12 cellular contexts compared by ENCODE assay signal in the genomic region with DNA sequence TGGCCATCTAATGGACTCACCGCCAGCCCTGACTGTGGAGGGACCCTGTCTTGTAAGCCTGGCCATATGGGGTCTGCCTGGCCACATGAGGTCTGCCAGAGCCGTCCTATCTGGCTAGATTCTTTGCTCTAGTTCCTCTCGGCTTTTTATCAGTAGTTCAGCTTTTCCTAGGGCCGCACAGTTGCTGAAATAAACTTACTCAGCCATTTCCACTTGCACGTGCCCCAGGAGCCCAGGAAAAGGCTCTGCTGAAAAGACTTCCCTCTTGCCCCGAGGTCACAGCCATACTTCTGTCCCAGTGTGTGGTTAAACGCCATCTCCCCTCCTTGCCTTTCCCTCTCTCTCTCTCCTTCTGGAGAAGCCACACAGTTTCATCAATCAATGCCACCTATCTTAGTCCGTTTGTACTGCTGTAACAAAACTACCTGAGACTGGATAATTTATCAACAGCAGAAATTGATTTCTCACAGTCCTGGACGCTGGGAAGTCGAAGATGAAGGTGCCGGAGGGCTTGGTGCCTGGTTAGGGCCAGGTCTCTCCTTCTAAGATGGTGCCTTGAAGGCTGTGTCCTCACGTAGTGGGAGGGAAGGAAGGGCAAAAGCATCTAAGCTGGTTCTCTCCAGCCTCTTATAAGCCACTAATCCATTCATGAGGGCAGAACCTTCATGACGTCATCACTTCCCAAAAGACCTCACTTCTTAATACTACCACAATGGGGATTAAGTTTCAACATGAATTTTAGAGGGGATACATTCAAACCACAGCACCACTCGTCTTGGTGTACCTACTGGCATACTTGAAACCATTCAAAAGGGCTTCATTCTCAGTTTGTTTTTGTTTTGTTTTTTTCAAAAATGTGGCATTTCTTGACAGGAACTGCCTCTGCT. TPM values are rescaled to one million over a fixed set of nuclear protein-coding genes. Genes with fewer than 3 reads are reported as not detected.
A peak's percentile ranks its signal among the peaks of the same experiment; 100 is the strongest.
DNase-seq lines count a peak whose midpoint lies in the region; ATAC-seq and TF ChIP-seq lines count a peak whose summit lies in the region.
"Had no signal": no experiment of that assay in that cellular context is flagged by ENCODE, and none has a peak within 500 bp of the region (broad histone marks: within the 10 kb centered on the region; RNA-seq: fewer than 3 reads in every experiment).

No MANE protein-coding gene starts in this region.

- peaks cover 5% of the 10 kb centered on the region for H3K36me3 Mint-ChIP-seq in activated CD4-positive, alpha-beta memory T cell treated with anti-CD3 and anti-CD28 coated beads for 36 hours
- H3K36me3 Mint-ChIP-seq: IgD-negative memory B cell had no signal

- no peaks in the 10 kb centered on the region for H3K79me2 ChIP-seq in HCT116 (ENCODE audit: insufficient read depth, low read length)

- peaks cover 5% of the 10 kb centered on the region for H3K9me3 Mint-ChIP-seq in activated CD4-positive, alpha-beta memory T cell treated with anti-CD3 and anti-CD28 coated beads for 36 hours
- H3K9me3 Mint-ChIP-seq: IgD-negative memory B cell had no signal

- H4K20me1 ChIP-seq in BLaER1 treated with 17β-estradiol and CSF1 and Interleukin-3, amounts not matched to agents 10 nM and 100 nM: no peaks in the 10 kb centered on the region
- H4K20me1 ChIP-seq in HCT116 (ENCODE audit: insufficient read depth): no peaks in the 10 kb centered on the region

- H3K27ac Mint-ChIP-seq in activated CD4-positive, alpha-beta memory T cell treated with anti-CD3 and anti-CD28 coated beads for 36 hours: peak overlapping the region; percentile 91

- RAD21 ChIA-PET in HCT116 (lab: Charles Lee; ENCODE audit: low non-redundant PET in 1 of 2, low total read pairs in 2 of 2, uncharacterized antibody in 2 of 2, unreplicated experiment in 2 of 2): no interaction called here

- peaks cover 8 to 35% (median 26%) of the 10 kb centered on the region in 10 experiments; a peak in 16 of 20 replicates for H3K4me1 ChIP-seq in BLaER1 treated with 17β-estradiol and CSF1 and Interleukin-3, amounts not matched to agents 10 nM and 100 nM
- H3K4me1 ChIP-seq in HCT116 (ENCODE audit: control insufficient read depth in 1 of 2, insufficient read depth in 2 of 2, low read length in 2 of 2) (no peaks in the 10 kb centered on the region), right lobe of liver (peaks cover 0 to 6% (median 0%) of the 10 kb centered on the region in 4 donors)

- intact Hi-C loops in HCT116 (cut with micrococcal nuclease) (no loop called here), right lobe of liver (cut with DNase I) (no loop called here)
- intact Hi-C loops in activated CD4-positive, alpha-beta memory T cell treated with anti-CD3 and anti-CD28 coated beads for 36 hours (cut with micrococcal nuclease): no loop called here

- ATAC-seq in HCT116 (no peak), right lobe of liver (peak; percentile 31 to 59 (median 52)), HG02588 (IDR thresholded peaks at IDR 0.05; ENCODE audit: unreplicated experiment) (no peak), GM21717 (IDR thresholded peaks at IDR 0.05; ENCODE audit: unreplicated experiment) (no peak)

- peak overlapping the region in 3 of 11 experiments; percentile 12 to 25 (median 20); a peak in 2 of 22 replicates for H3K27ac ChIP-seq in BLaER1 treated with 17β-estradiol and CSF1 and Interleukin-3, amounts not matched to agents 10 nM and 100 nM
- H3K27ac ChIP-seq in HCT116 (ENCODE audit: low read depth, low read length): no peak overlapping the region
- H3K27ac ChIP-seq in right lobe of liver: peak overlapping the region in 1 of 3 donors; percentile 2

- H3K9me2 ChIP-seq in HCT116 (ENCODE audit: insufficient read depth): no peaks in the 10 kb centered on the region

- peaks cover 0 to 18% (median 10%) of the 10 kb centered on the region in 11 experiments; a peak in 19 of 22 replicates for H3K9me3 ChIP-seq in BLaER1 treated with 17β-estradiol and CSF1 and Interleukin-3, amounts not matched to agents 10 nM and 100 nM (replicated peaks in 1 of 11)
- H3K9me3 ChIP-seq in HCT116 (ENCODE audit: control insufficient read depth in 1 of 2, insufficient read depth in 1 of 2, low read depth in 1 of 2, low read length in 2 of 2) (no peaks in the 10 kb centered on the region), right lobe of liver (no peaks in the 10 kb centered on the region)

- no peak for TF ChIP-seq RAD21 in HCT116 (IDR thresholded peaks at IDR 0.05; ENCODE audit: low read depth)

- no peak for DNase-seq in HCT116 (ENCODE audit: low read depth, low spot score)
- no peak for DNase-seq in activated CD4-positive, alpha-beta memory T cell treated with anti-CD3 and anti-CD28 coated beads for 36 hours
- DNase-seq in right lobe of liver: peak in 1 of 3 donors; percentile 21
- no peak for DNase-seq in SK-N-DZ (ENCODE audit: low spot score)
- no peak for DNase-seq in effector CD4-positive, alpha-beta T cell
- DNase-seq: H7; NCI-H2029; stimulated activated CD4-positive, alpha-beta T cell treated with anti-CD3 and anti-CD28 coated beads, Interleukin-12 subunit alpha, Interleukin-12 subunit beta, amount 100 ng/mL, for 4 hours had no signal

- no peak overlapping the region; a peak in 1 of 22 replicates for H3K9ac ChIP-seq in BLaER1 treated with 17β-estradiol and CSF1 and Interleukin-3, amounts not matched to agents 10 nM and 100 nM
- H3K9ac ChIP-seq in HCT116 (ENCODE audit: low read length): no peak overlapping the region

- peaks cover 0 to 3% (median 0%) of the 10 kb centered on the region in 11 experiments; a peak in 1 of 22 replicates for H3K36me3 ChIP-seq in BLaER1 treated with 17β-estradiol and CSF1 and Interleukin-3, amounts not matched to agents 10 nM and 100 nM
- no peaks in the 10 kb centered on the region for H3K36me3 ChIP-seq in HCT116 (ENCODE audit: control insufficient read depth in 1 of 2, insufficient read depth in 2 of 2, low read length in 2 of 2)
- H3K36me3 ChIP-seq in right lobe of liver: no peaks in the 10 kb centered on the region

- H3K4me2 ChIP-seq in BLaER1 treated with 17β-estradiol and CSF1 and Interleukin-3, amounts not matched to agents 10 nM and 100 nM: peak overlapping the region in 9 of 11 experiments; percentile 13 to 60 (median 45); a peak in 15 of 22 replicates
- no peak overlapping the region for H3K4me2 ChIP-seq in HCT116 (ENCODE audit: low read length)

- CTCF ChIA-PET in HCT116 (lab: Charles Lee): no interaction called here
- CTCF ChIA-PET in activated CD4-positive, alpha-beta memory T cell treated with anti-CD3 and anti-CD28 coated beads for 36 hours (lab: Charles Lee): interaction anchor here (0.8 to 6.0 kb wide), 7 partner anchors 11 to 117 kb away, joined by 3 to 76 read pairs (median 12); partner anchors contain the start of gene GALM

- peak overlapping the region; percentile 37 for H3K4me3 Mint-ChIP-seq in activated CD4-positive, alpha-beta memory T cell treated with anti-CD3 and anti-CD28 coated beads for 36 hours
- H3K4me3 Mint-ChIP-seq: IgD-negative memory B cell had no signal

- POLR2A ChIA-PET in HCT116 (lab: Charles Lee): no interaction called here
- POLR2A ChIA-PET in activated CD4-positive, alpha-beta memory T cell treated with anti-CD3 and anti-CD28 coated beads for 36 hours (lab: Charles Lee): interaction anchor here (0.7 to 5.0 kb wide), 10 partner anchors 11 to 95 kb away, joined by 3 to 203 read pairs (median 10); partner anchors contain the start of genes GALM, HNRNPLL and SRSF7

- H3K27me3 ChIP-seq in BLaER1 treated with 17β-estradiol and CSF1 and Interleukin-3, amounts not matched to agents 10 nM and 100 nM: peaks cover 0 to 20% (median 0%) of the 10 kb centered on the region in 11 experiments; a peak in 2 of 22 replicates
- H3K27me3 ChIP-seq in HCT116 (ENCODE audit: insufficient read depth, low read length): no peaks in the 10 kb centered on the region
- no peaks in the 10 kb centered on the region for H3K27me3 ChIP-seq in right lobe of liver

- no peaks in the 10 kb centered on the region for H3K27me3 Mint-ChIP-seq in activated CD4-positive, alpha-beta memory T cell treated with anti-CD3 and anti-CD28 coated beads for 36 hours

- no peak overlapping the region for H3K4me3 ChIP-seq in BLaER1 treated with 17β-estradiol and CSF1 and Interleukin-3, amounts not matched to agents 10 nM and 100 nM
- H3K4me3 ChIP-seq in HCT116 (replicated peaks in 1 of 2; ENCODE audit: low read depth in 1 of 2, low read length in 2 of 2) (no peak overlapping the region), right lobe of liver (no peak overlapping the region)

- TF ChIP-seq CTCF in HCT116 (IDR thresholded peaks at IDR 0.05 in 2 of 3, conservative IDR thresholded peaks at IDR 0.05 in 1 of 3; ENCODE audit: borderline replicate concordance in 1 of 3, insufficient read depth in 1 of 3, low read depth in 2 of 3, low read length in 2 of 3) (no peak), right lobe of liver (IDR thresholded peaks at IDR 0.05) (no peak)

- 46% methylated on average over 10 of the region's 14 CpGs for WGBS in right lobe of liver (ENCODE audit: insufficient coverage, low coverage, low lambda C conversion rate, missing lambda C conversion rate)

- peaks cover 71% of the 10 kb centered on the region for H3K4me1 Mint-ChIP-seq in activated CD4-positive, alpha-beta memory T cell treated with anti-CD3 and anti-CD28 coated beads for 36 hours (ENCODE audit: low read depth)

- peak overlapping the region; percentile 6 for H2AFZ ChIP-seq in HCT116 (ENCODE audit: low read depth, low read length, poor library complexity, severe bottlenecking)

- no peak for TF ChIP-seq POLR2A in HCT116 (IDR thresholded peaks at IDR 0.05; ENCODE audit: borderline replicate concordance, extremely low read depth, insufficient read depth, insufficient read length)
- no peak for TF ChIP-seq POLR2A in right lobe of liver (IDR thresholded peaks at IDR 0.05)

- BruUV-seq in HCT116 (replicated peaks; lab: Mats Ljungman, UMichigan): no TSS peak

TF ChIP-seq in HCT116, 20 proteins besides CTCF, POLR2A, EP300 and RAD21 (continues in another document):
- no peak for TF ChIP-seq YY1 (IDR thresholded peaks at IDR 0.05; ENCODE audit: extremely low read depth, insufficient replicate concordance, low read depth, low read length)
- no peak for TF ChIP-seq EZH2phosphoT487 (IDR thresholded peaks at IDR 0.05; ENCODE audit: borderline replicate concordance)
- TF ChIP-seq SRF (IDR thresholded peaks at IDR 0.05; ENCODE audit: low read depth): no peak
- no peak for TF ChIP-seq POLR2AphosphoS5 (IDR thresholded peaks at IDR 0.05; ENCODE audit: low read depth, low read length)

RNA-seq across cellular contexts. Expression of gene GALM, which starts 11.2 kb away (rescaled TPM):
- 10.2 TPM for total RNA-seq in HCT116 (2021; ENCODE audit: unreplicated experiment)
- polyA plus RNA-seq in HCT116 (2012): 8.6 and 9.8 TPM in 2 replicates
- total RNA-seq in activated CD4-positive, alpha-beta memory T cell treated with anti-CD3 and anti-CD28 coated beads for 36 hours: 10 to 100 TPM; 90.2 to 95.3 TPM
- total RNA-seq in right lobe of liver: 10 to 100 TPM; 26.2 to 47.9 (median 36.7) TPM
- 9.1 and 14.8 TPM in 2 replicates for polyA plus RNA-seq in SK-N-DZ (2014; cell fraction: cytosol; rRNA removed)
- 0.50 and 5.3 TPM in 2 replicates for polyA plus RNA-seq in SK-N-DZ (2014; cell fraction: nucleus; rRNA removed)

RNA-seq across cellular contexts. Expression of gene HNRNPLL, which starts 52.0 kb away (rescaled TPM):
- 43.2 TPM for total RNA-seq in HCT116 (2021; ENCODE audit: unreplicated experiment)
- polyA plus RNA-seq in HCT116 (2012): 18.0 and 22.8 TPM in 2 replicates
- 100 to 1,000 TPM; 106 to 108 TPM for total RNA-seq in activated CD4-positive, alpha-beta memory T cell treated with anti-CD3 and anti-CD28 coated beads for 36 hours
- total RNA-seq in right lobe of liver: 10 to 100 TPM in 5 of 6 experiments, 1 to 10 TPM in 1; 9.2 to 15.9 (median 13.9) TPM
- 31.4 and 34.4 TPM in 2 replicates for polyA plus RNA-seq in SK-N-DZ (2014; cell fraction: cytosol; rRNA removed)
- 24.5 and 30.3 TPM in 2 replicates for polyA plus RNA-seq in SK-N-DZ (2014; cell fraction: nucleus; rRNA removed)

Comparison
In these comparisons a context has a peak if more than half of its experiments do, and no peak if none do; other contexts are left out.
1. ATAC-seq: peak in right lobe of liver (4 of 4); none in HCT116 (single experiment), HG02588 (single experiment) and GM21717 (single experiment).